ENCODE assay signal across 1 cellular context in genomic region chr19:38870612-38871011, GRCh38.
TF ChIP-seq lines count a peak whose summit lies in the region.

No MANE protein-coding gene starts in this region.

TF ChIP-seq in H1, 55 proteins besides CTCF, POLR2A, EP300 and RAD21:
- no peak for TF ChIP-seq USF2 (IDR thresholded peaks at IDR 0.05; ENCODE audit: low read length)
- no peak for TF ChIP-seq HDAC2 (IDR thresholded peaks at IDR 0.05; ENCODE audit: borderline replicate concordance in 1 of 2, low read depth in 2 of 2, low read length in 2 of 2)
- TF ChIP-seq SIRT6 (IDR thresholded peaks at IDR 0.05; ENCODE audit: low read length), result no peak
- no peak for TF ChIP-seq CHD7 (IDR thresholded peaks at IDR 0.05; ENCODE audit: insufficient replicate concordance, low read length)
- TF ChIP-seq SIN3A (conservative IDR thresholded peaks at IDR 0.05 in 1 of 2, IDR thresholded peaks at IDR 0.05 in 1 of 2; ENCODE audit: low read depth in 1 of 2, low read length in 2 of 2), result no peak
- TF ChIP-seq RNF2 (IDR thresholded peaks at IDR 0.05; ENCODE audit: borderline replicate concordance, low read depth, low read length, missing control alignments, poor library complexity, severe bottlenecking), result no peak
- no peak for TF ChIP-seq SAP30 (IDR thresholded peaks at IDR 0.05; ENCODE audit: insufficient read depth, insufficient replicate concordance, low read length)
- TF ChIP-seq ZNF274 (IDR thresholded peaks at IDR 0.05; ENCODE audit: borderline replicate concordance, extremely low read depth, low read length), result no peak
- TF ChIP-seq YY1 (IDR thresholded peaks at IDR 0.05; ENCODE audit: low read depth, low read length), result no peak
- TF ChIP-seq TAF1 (IDR thresholded peaks at IDR 0.05; ENCODE audit: low read depth, low read length), result no peak
- TF ChIP-seq CREB1 (IDR thresholded peaks at IDR 0.05), result no peak
- TF ChIP-seq CHD1 (IDR thresholded peaks at IDR 0.05; ENCODE audit: low read depth, low read length), result no peak
- no peak for TF ChIP-seq CBX8 (IDR thresholded peaks at IDR 0.05; ENCODE audit: borderline replicate concordance, low read depth, low read length)
- no peak for TF ChIP-seq POLR2AphosphoS5 (IDR thresholded peaks at IDR 0.05; ENCODE audit: low read depth, low read length)
- no peak for TF ChIP-seq JUN (IDR thresholded peaks at IDR 0.05; ENCODE audit: low read depth, low read length)
- TF ChIP-seq EGR1 (IDR thresholded peaks at IDR 0.05; ENCODE audit: borderline replicate concordance, low read depth, low read length), result no peak
- TF ChIP-seq SP1 (IDR thresholded peaks at IDR 0.05; ENCODE audit: low read depth, low read length), result no peak
- TF ChIP-seq NRF1 (IDR thresholded peaks at IDR 0.05; ENCODE audit: low read depth, low read length), result no peak
